8 cellular contexts compared by ENCODE assay signal in the genomic region with DNA sequence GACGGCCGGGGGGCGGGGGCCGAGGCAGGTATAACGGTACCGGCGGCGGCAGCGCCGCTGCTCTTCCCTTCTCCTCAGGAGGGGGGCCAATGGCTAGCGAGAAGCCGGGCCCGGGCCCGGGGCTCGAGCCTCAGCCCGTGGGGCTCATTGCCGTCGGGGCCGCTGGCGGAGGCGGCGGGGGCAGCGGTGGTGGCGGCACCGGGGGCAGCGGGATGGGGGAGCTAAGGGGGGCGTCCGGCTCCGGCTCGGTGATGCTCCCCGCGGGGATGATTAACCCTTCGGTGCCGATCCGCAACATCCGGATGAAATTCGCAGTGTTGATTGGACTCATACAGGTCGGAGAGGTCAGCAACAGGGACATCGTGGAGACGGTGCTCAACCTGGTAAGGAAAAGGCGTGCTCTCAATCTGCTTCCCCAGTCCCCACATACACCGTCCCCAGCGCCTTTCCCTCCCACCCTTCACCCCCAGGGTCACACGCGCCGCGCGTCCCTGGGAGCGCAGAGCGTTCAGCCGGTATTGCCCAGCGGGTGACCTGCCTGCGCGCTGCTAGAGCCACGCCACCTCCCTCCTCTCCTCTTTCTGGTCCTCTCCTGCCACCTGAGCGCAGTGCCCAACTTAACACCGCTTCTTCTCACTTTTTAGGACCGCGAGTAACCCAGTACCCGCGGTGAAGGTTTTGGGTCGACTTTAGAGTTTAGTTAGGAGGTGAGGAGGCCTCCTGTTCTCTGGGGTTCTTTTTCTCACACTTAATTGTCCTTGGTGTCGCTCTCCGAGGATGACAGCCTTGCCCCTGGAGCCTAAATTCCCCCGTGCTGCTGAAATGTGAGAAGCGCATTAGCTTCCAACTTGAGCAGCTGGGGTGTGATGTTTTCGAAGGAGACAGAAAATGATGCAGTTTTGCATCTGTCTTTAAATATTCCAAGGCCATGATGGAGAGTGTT. TPM values are rescaled to one million over a fixed set of nuclear protein-coding genes. Genes with fewer than 3 reads are reported as not detected.
DNase-seq lines count a peak whose midpoint lies in the region; ATAC-seq, FAIRE-seq and TF ChIP-seq lines count a peak whose summit lies in the region.

No MANE protein-coding gene starts in this region.

- H3K9me3 ChIP-seq in A549 (no peaks in the 10 kb centered on the region), lower lobe of right lung (no peaks in the 10 kb centered on the region), thoracic aorta (no peaks in the 10 kb centered on the region)

- peaks cover 15% of the 10 kb centered on the region for H3K27me3 ChIP-seq in lower lobe of right lung (ENCODE audit: low read depth)
- H3K27me3 ChIP-seq in thoracic aorta (replicated peaks; ENCODE audit: insufficient read depth), result no peaks in the 10 kb centered on the region

- peak overlapping the region; percentile 79 to 93 for H3K27ac ChIP-seq in A549
- peak overlapping the region; percentile 61 to 85 for H3K27ac ChIP-seq in coronary artery
- H3K27ac ChIP-seq in lower lobe of right lung, result peak overlapping the region; percentile 26
- peak overlapping the region in 1 of 2 donors; percentile 7 for H3K27ac ChIP-seq in thoracic aorta

- POLR2A ChIA-PET in A549 (lab: Yijun Ruan, JAX), result no interaction called here

- no peak for TF ChIP-seq EP300 in A549 (IDR thresholded peaks at IDR 0.05)

- no peak for FAIRE-seq in A549 (lab: Jason Lieb, UNC)

- WGBS in A549 (ENCODE audit: missing lambda C conversion rate), result 17% methylated on average over 24 of the region's 67 CpGs

- H3K36me3 ChIP-seq in lower lobe of right lung (no peaks in the 10 kb centered on the region), thoracic aorta (no peaks in the 10 kb centered on the region)

- no peak for TF ChIP-seq POLR2A in A549 (IDR thresholded peaks at IDR 0.05; ENCODE audit: low read length)

- TF ChIP-seq RAD21 in A549 (conservative IDR thresholded peaks at IDR 0.05 in 1 of 2, IDR thresholded peaks at IDR 0.05 in 1 of 2), result no peak

- H3K4me3 ChIP-seq in A549 (peak overlapping the region; percentile 91), GM12865 (ENCODE audit: low read depth, low read length) (peak overlapping the region; percentile 79), coronary artery (peak overlapping the region; percentile 99), lower lobe of right lung (peak overlapping the region; percentile 84), thoracic aorta (peak overlapping the region; percentile 87)

- no peak for TF ChIP-seq CTCF in A549 (IDR thresholded peaks at IDR 0.05)
- no peak for TF ChIP-seq CTCF in GM12865 (IDR thresholded peaks at IDR 0.05; ENCODE audit: insufficient read depth, low read depth, low read length, missing control alignments)
- TF ChIP-seq CTCF in coronary artery (IDR thresholded peaks at IDR 0.05), result no peak
- no peak for TF ChIP-seq CTCF in lower lobe of right lung (IDR thresholded peaks at IDR 0.05)
- no peak for TF ChIP-seq CTCF in thoracic aorta (IDR thresholded peaks at IDR 0.05)

- intact Hi-C loops in lower lobe of right lung (cut with DNase I), result no loop called here

- DNase-seq in A549 (ENCODE audit: low read depth in 1 of 2, low spot score in 1 of 2) (peak; percentile 4 to 38), GM12865 (ENCODE audit: low read depth) (peak; percentile 11), RPMI8226 (peak; percentile 52), coronary artery (ENCODE audit: low spot score) (peak; percentile 72), lower lobe of right lung (peak; percentile 58), thoracic aorta (ENCODE audit: low spot score) (no peak), GDM1 (lab: John Stamatoyannopoulos, UW) (no peak)

- CTCF ChIA-PET in A549 (lab: Yijun Ruan, JAX), result interaction anchor here (0.6 kb wide), 1 partner anchor 10 kb away, joined by 3 read pairs; no protein-coding TSS in a partner anchor

- ATAC-seq in A549, result peak; percentile 68 to 77
- ATAC-seq in HG03135 (IDR thresholded peaks at IDR 0.05; ENCODE audit: unreplicated experiment), result peak; percentile 19
- ATAC-seq in lower lobe of right lung, result peak; percentile 62 to 64
- ATAC-seq in thoracic aorta (ENCODE audit: insufficient number of reproducible peaks, low FRiP score, low read depth), result no peak

- peaks cover 30% of the 10 kb centered on the region; the same call in 2 of the 3 replicates for H3K4me1 ChIP-seq in A549
- H3K4me1 ChIP-seq in lower lobe of right lung, result peaks cover 7% of the 10 kb centered on the region
- peaks cover 7 to 19% of the 10 kb centered on the region in 2 donors for H3K4me1 ChIP-seq in thoracic aorta (ENCODE audit: control insufficient read depth in 1 of 2, low read depth in 2 of 2)

- peak overlapping the region; percentile 95 for H3K4me2 ChIP-seq in A549

TF ChIP-seq in A549, 52 proteins besides CTCF, POLR2A, EP300 and RAD21:
- TF ChIP-seq E2F6 (IDR thresholded peaks at IDR 0.05; ENCODE audit: borderline replicate concordance, low read depth) (no peak), MYC (IDR thresholded peaks at IDR 0.05; ENCODE audit: borderline replicate concordance, low read length) (no peak), TFCP2L1 (CRISPR knock-in tag; IDR thresholded peaks at IDR 0.05) (no peak), JUN (IDR thresholded peaks at IDR 0.05) (0 out of 5 replicates have a peak, but pooled peaks of 1 of the 2 experiments have one; percentile 18), ELK1 (IDR thresholded peaks at IDR 0.05; ENCODE audit: low read depth, low read length) (no peak)

RNA-seq across cellular contexts. Expression of gene NBEA, which starts 0.9 kb away (rescaled TPM):
- polyA plus RNA-seq in A549 (2011; rRNA removed), result 11.8 and 12.3 TPM in 2 replicates
- 1.6 and 1.9 TPM in 2 replicates for polyA plus RNA-seq in A549 (2012; cell fraction: cytosol; rRNA removed)
- 2.6 and 4.4 TPM in 2 replicates for polyA plus RNA-seq in A549 (2012; cell fraction: nucleus; rRNA removed)
- polyA plus RNA-seq in A549 (2017; fragmentation: RNase III; extraction: RNeasy Plus Mini Kit Qiagen cat#74134 plus additional on column Dnase treatment), result 3.5 to 4.2 TPM (median 4.1 TPM) in 3 replicates
- polyA minus RNA-seq in A549 (2011; rRNA and poly(A)+ RNA removed), result 23.6 and 30.8 TPM in 2 replicates
- total RNA-seq in lower lobe of right lung, result 6.6 TPM
- total RNA-seq in thoracic aorta, result 10 to 100 TPM in 1 of 2 donors, 1 to 10 TPM in 1; 7.7 to 10.2 TPM

Comparison
In these comparisons a context has a peak if more than half of its experiments do, and no peak if none do; other contexts are left out.
1. DNase-seq: peak in A549 (2 of 2), GM12865 (single experiment), RPMI8226 (single experiment), coronary artery (single experiment) and lower lobe of right lung (single experiment); none in thoracic aorta (single experiment) and GDM1 (single experiment).
2. Peak in every context shown above with its lines, with median percentiles within 50 percentile points of each other: H3K4me3 ChIP-seq.